ENCODE assay signal across 2 cellular contexts in genomic region chr4:145825255-145825654, GRCh38.
TF ChIP-seq lines count a peak whose summit lies in the region.

No MANE protein-coding gene starts in this region.

TF ChIP-seq in HepG2, 621 proteins besides CTCF, POLR2A, EP300 and RAD21:
- TF ChIP-seq TOPORS (CRISPR knock-in tag; IDR thresholded peaks at IDR 0.05): no peak
- TF ChIP-seq ZBED4 (CRISPR knock-in tag; IDR thresholded peaks at IDR 0.05; ENCODE audit: borderline replicate concordance): no peak
- TF ChIP-seq, protein P1, sequence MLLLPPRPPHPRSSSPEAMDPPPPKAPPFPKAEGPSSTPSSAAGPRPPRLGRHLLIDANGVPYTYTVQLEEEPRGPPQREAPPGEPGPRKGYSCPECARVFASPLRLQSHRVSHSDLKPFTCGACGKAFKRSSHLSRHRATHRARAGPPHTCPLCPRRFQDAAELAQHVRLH (CRISPR knock-in tag; IDR thresholded peaks at IDR 0.05; ENCODE audit: borderline replicate concordance, low read depth): no peak
- no peak for TF ChIP-seq ZNF335 (CRISPR knock-in tag; IDR thresholded peaks at IDR 0.05)
- TF ChIP-seq ELF3 (CRISPR knock-in tag; IDR thresholded peaks at IDR 0.05): no peak
- TF ChIP-seq EZH2 (conservative IDR thresholded peaks at IDR 0.05; ENCODE audit: low read depth, low read length): no peak
- no peak for TF ChIP-seq PAF1 (CRISPR knock-in tag; IDR thresholded peaks at IDR 0.05)
- TF ChIP-seq ZFP90 (CRISPR knock-in tag; IDR thresholded peaks at IDR 0.05; ENCODE audit: borderline replicate concordance): no peak
- TF ChIP-seq, protein P2, sequence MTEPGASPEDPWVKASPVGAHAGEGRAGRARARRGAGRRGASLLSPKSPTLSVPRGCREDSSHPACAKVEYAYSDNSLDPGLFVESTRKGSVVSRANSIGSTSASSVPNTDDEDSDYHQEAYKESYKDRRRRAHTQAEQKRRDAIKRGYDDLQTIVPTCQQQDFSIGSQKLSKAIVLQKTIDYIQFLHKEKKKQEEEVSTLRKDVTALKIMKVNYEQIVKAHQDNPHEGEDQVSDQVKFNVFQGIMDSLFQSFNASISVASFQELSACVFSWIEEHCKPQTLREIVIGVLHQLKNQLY (CRISPR knock-in tag; IDR thresholded peaks at IDR 0.05): no peak
- TF ChIP-seq IRX3 (CRISPR knock-in tag; IDR thresholded peaks at IDR 0.05; ENCODE audit: borderline replicate concordance, low read depth): no peak
- TF ChIP-seq JUND (CRISPR knock-in tag; IDR thresholded peaks at IDR 0.05): no peak
- TF ChIP-seq ETV6 (CRISPR knock-in tag; conservative IDR thresholded peaks at IDR 0.05): no peak
- no peak for TF ChIP-seq ZEB1 (IDR thresholded peaks at IDR 0.05; ENCODE audit: insufficient replicate concordance, low read depth)
- TF ChIP-seq ZNF614 (CRISPR knock-in tag; IDR thresholded peaks at IDR 0.05; ENCODE audit: borderline replicate concordance): no peak
- TF ChIP-seq HIC2 (CRISPR knock-in tag; IDR thresholded peaks at IDR 0.05; ENCODE audit: low read depth): no peak
- no peak for TF ChIP-seq CC2D1A (CRISPR knock-in tag; IDR thresholded peaks at IDR 0.05)

TF ChIP-seq in GM12878, 131 proteins besides CTCF, POLR2A, EP300 and RAD21:
- TF ChIP-seq ZNF687 (IDR thresholded peaks at IDR 0.05) (no peak), IKZF1 (conservative IDR thresholded peaks at IDR 0.05) (no peak)
TF ChIP-seq in GM12878: peak in this region for 0.
